In the genomic region with DNA sequence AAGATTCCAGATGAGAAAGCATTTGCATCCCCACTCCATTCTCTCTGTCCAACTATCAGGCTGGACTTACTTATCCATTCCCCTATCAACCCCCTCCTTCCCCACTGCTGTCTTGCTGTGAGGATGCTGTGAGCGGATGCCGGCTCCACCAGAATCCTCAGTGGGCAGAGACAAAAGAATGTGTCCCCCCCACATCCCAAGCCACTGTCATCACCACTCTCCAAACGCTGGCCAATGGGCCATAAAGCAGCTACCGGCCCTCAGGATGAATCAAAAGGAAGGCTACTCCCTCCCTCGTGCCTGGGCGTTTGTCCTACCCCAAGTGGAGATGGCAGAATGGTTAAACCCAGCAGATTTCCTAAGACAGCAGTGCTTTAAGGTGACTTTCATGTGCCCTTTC, we compare ENCODE assay signal across 17 cellular contexts.
"Had no signal": no experiment of that assay in that cellular context is flagged by ENCODE, and none has a peak within 500 bp of the region (broad histone marks: within the 10 kb centered on the region; RNA-seq: fewer than 3 reads in every experiment).

No MANE protein-coding gene starts in this region.

- H3K4me3 ChIP-seq: body of pancreas, esophagus squamous epithelium, lung, thyroid gland had no signal

- DNase-seq: activated CD4-positive, CD25-positive, alpha-beta regulatory T cell treated with anti-CD3 and anti-CD28 coated beads, Interleukin-2, amount 50 U/mL, for 72 hours; activated effector memory CD4-positive, alpha-beta T cell treated with anti-CD3 and anti-CD28 coated beads, Interleukin-2, amount 50 U/mL, for 16 hours; activated T-cell treated with anti-CD3 and anti-CD28 coated beads, Interleukin-2, amount 50 U/mL, for 72 hours; dermis blood vessel endothelial cell; effector memory CD4-positive, alpha-beta T cell; esophagus squamous epithelium; occipital lobe; posterior cingulate gyrus; stimulated activated CD4-positive, alpha-beta T cell treated with anti-CD3 and anti-CD28 coated beads, Interleukin-12 subunit alpha, Interleukin-12 subunit beta, amount 100 ng/mL, for 4 hours; stimulated activated CD4-positive, alpha-beta T cell treated with anti-CD3 and anti-CD28 coated beads, Interleukin-1b, Interleukin-23, amount 100 ng/mL, for 48 hours; stimulated activated CD8-positive, alpha-beta memory T cell treated with anti-CD3 and anti-CD28 coated beads, Interleukin-4, amount 100 ng/mL, for 48 hours; stimulated activated naive CD4-positive, alpha-beta T cell; thyroid gland had no signal

- H3K27ac ChIP-seq: body of pancreas, thyroid gland, VCaP had no signal

- H3K4me1 ChIP-seq: body of pancreas, thyroid gland had no signal

- H3K9me3 ChIP-seq: body of pancreas, esophagus squamous epithelium, thyroid gland had no signal

- H3K36me3 ChIP-seq: esophagus squamous epithelium, thyroid gland had no signal

- H3K27me3 ChIP-seq: body of pancreas, thyroid gland had no signal

- FAIRE-seq: islet of Langerhans had no signal
